11 cellular contexts compared by ENCODE assay signal in genomic region chr9:121568541-121569265, GRCh38.
DNase-seq lines count a peak whose midpoint lies in the region; ATAC-seq and TF ChIP-seq lines count a peak whose summit lies in the region.
"Had no signal": no experiment of that assay in that cellular context is flagged by ENCODE, and none has a peak within 500 bp of the region (broad histone marks: within the 10 kb centered on the region; RNA-seq: fewer than 3 reads in every experiment).

No MANE protein-coding gene starts in this region.

- no peak for TF ChIP-seq POLR2A in right lobe of liver (IDR thresholded peaks at IDR 0.05)

- H3K36me3 ChIP-seq in H7 (replicated peaks; ENCODE audit: control insufficient read depth, insufficient read depth, low read length) (no peaks in the 10 kb centered on the region), right lobe of liver (no peaks in the 10 kb centered on the region)

- TF ChIP-seq CTCF in coronary artery (IDR thresholded peaks at IDR 0.05) (no peak), right lobe of liver (IDR thresholded peaks at IDR 0.05) (no peak)

- H3K4me3 ChIP-seq in H7 (ENCODE audit: insufficient read depth, low read depth, low read length) = no peak overlapping the region
- H3K4me3 ChIP-seq in coronary artery = peak overlapping the region; percentile 65
- H3K4me3 ChIP-seq in right lobe of liver = no peak overlapping the region

- ATAC-seq in right lobe of liver (peak; percentile 46 to 67 (median 58)), HG03175 (IDR thresholded peaks at IDR 0.05; ENCODE audit: unreplicated experiment) (no peak), GM19351 (IDR thresholded peaks at IDR 0.05; ENCODE audit: unreplicated experiment) (no peak)

- peak; percentile 40 for DNase-seq in H7
- no peak for DNase-seq in coronary artery (ENCODE audit: low spot score)
- DNase-seq in right lobe of liver = peak in 2 of 3 donors; percentile 58 to 64
- peak; percentile 8 for DNase-seq in stromal cell of bone marrow (ENCODE audit: low read depth)
- DNase-seq in activated CD8-positive, alpha-beta memory T cell treated with anti-CD3 and anti-CD28 coated beads, Interleukin-2, amount 50 U/mL, for 48 hours = no peak
- no peak for DNase-seq in cerebellar nuclear complex (lab: John Stamatoyannopoulos, UW)
- DNase-seq: activated CD8-positive, alpha-beta memory T cell treated with anti-CD3 and anti-CD28 coated beads, Interleukin-2, amount 50 U/mL, for 4 hours; Caco-2; T1000 had no signal

- intact Hi-C loops in right lobe of liver (cut with DNase I) = no loop called here

- H3K27me3 ChIP-seq in H7 (ENCODE audit: control insufficient read depth, insufficient read depth, low read length) (no peaks in the 10 kb centered on the region), right lobe of liver (no peaks in the 10 kb centered on the region)

- no peaks in the 10 kb centered on the region for H3K9me3 ChIP-seq in right lobe of liver
- H3K9me3 ChIP-seq: Caco-2 had no signal

- H3K4me1 ChIP-seq in right lobe of liver = peaks cover 0 to 3% (median 0%) of the 10 kb centered on the region in 4 donors
- H3K4me1 ChIP-seq: Caco-2 had no signal

- WGBS in right lobe of liver (ENCODE audit: insufficient coverage, low coverage, low lambda C conversion rate, missing lambda C conversion rate) = 25% methylated on average over 1 of the region's 8 CpGs

- H3K27ac ChIP-seq in coronary artery (peak overlapping the region; percentile 50 to 91), right lobe of liver (peak overlapping the region in 1 of 3 donors; percentile 0)

Comparison
In these comparisons a context has a peak if more than half of its experiments do, and no peak if none do; other contexts are left out.
1. DNase-seq: peak in H7 (single experiment), right lobe of liver (2 of 3) and stromal cell of bone marrow (single experiment); none in coronary artery (single experiment), activated CD8-positive, alpha-beta memory T cell treated with anti-CD3 and anti-CD28 coated beads, Interleukin-2, amount 50 U/mL, for 48 hours (single experiment) and cerebellar nuclear complex (0 of 2).
2. ATAC-seq: peak in right lobe of liver (4 of 4); none in HG03175 (single experiment) and GM19351 (single experiment).